In genomic region chr4:4673070-4673469, GRCh38 we compare ENCODE assay signal across 10 cellular contexts.
DNase-seq lines count a peak whose midpoint lies in the region; ATAC-seq and TF ChIP-seq lines count a peak whose summit lies in the region.
"Had no signal": no experiment of that assay in that cellular context is flagged by ENCODE, and none has a peak within 500 bp of the region (broad histone marks: within the 10 kb centered on the region; RNA-seq: fewer than 3 reads in every experiment).

No MANE protein-coding gene starts in this region.

- H3F3A ChIP-seq in neural progenitor cell (ENCODE audit: low read depth), result peaks cover 14% of the 10 kb centered on the region

- no peak for TF ChIP-seq CTCF in neural progenitor cell (IDR thresholded peaks at IDR 0.05)

- H3K27me3 Mint-ChIP-seq in neural progenitor cell (ENCODE audit: insufficient read depth, low read depth) (peaks cover 11% of the 10 kb centered on the region), T-cell (no peaks in the 10 kb centered on the region)
- H3K27me3 Mint-ChIP-seq in naive thymus-derived CD4-positive, alpha-beta T cell, result no peaks in the 10 kb centered on the region

- POLR2A ChIA-PET in naive thymus-derived CD4-positive, alpha-beta T cell (lab: Charles Lee), result no interaction called here
- POLR2A ChIA-PET in T-cell (lab: Charles Lee), result no interaction called here

- intact Hi-C loops in naive thymus-derived CD4-positive, alpha-beta T cell (cut with micrococcal nuclease), result no loop called here

- peaks cover 36% of the 10 kb centered on the region for H3K27me3 ChIP-seq in neural progenitor cell
- H3K27me3 ChIP-seq in naive thymus-derived CD4-positive, alpha-beta T cell (ENCODE audit: control insufficient read depth in 2 of 2, insufficient read depth in 2 of 2, low read length in 2 of 2), result no peaks in the 10 kb centered on the region

- H3K79me2 ChIP-seq in neural progenitor cell (ENCODE audit: low read depth), result no peaks in the 10 kb centered on the region

- no peak overlapping the region for H2AFZ ChIP-seq in neural progenitor cell (replicated peaks)

- no peak overlapping the region for H3K4me2 ChIP-seq in neural progenitor cell

- H3K27ac Mint-ChIP-seq in neural progenitor cell (no peak overlapping the region), T-cell (no peak overlapping the region)
- no peak overlapping the region for H3K27ac Mint-ChIP-seq in naive thymus-derived CD4-positive, alpha-beta T cell
- H3K27ac Mint-ChIP-seq: natural killer cell had no signal

- H3K36me3 Mint-ChIP-seq in neural progenitor cell (no peaks in the 10 kb centered on the region), T-cell (peaks cover 23% of the 10 kb centered on the region)
- H3K36me3 Mint-ChIP-seq in naive thymus-derived CD4-positive, alpha-beta T cell, result peaks cover 0 to 41% (median 23%) of the 10 kb centered on the region in 5 donors
- H3K36me3 Mint-ChIP-seq: natural killer cell had no signal

- H3K9me3 Mint-ChIP-seq in neural progenitor cell (no peaks in the 10 kb centered on the region), T-cell (no peaks in the 10 kb centered on the region)
- H3K9me3 Mint-ChIP-seq in naive thymus-derived CD4-positive, alpha-beta T cell, result no peaks in the 10 kb centered on the region
- H3K9me3 Mint-ChIP-seq: natural killer cell had no signal

- H3K9me3 ChIP-seq in neural progenitor cell (ENCODE audit: low read depth), result no peaks in the 10 kb centered on the region
- no peaks in the 10 kb centered on the region for H3K9me3 ChIP-seq in naive thymus-derived CD4-positive, alpha-beta T cell (ENCODE audit: control insufficient read depth in 2 of 3, low read length in 3 of 3)

- H3K27ac ChIP-seq in neural progenitor cell, result no peak overlapping the region
- H3K27ac ChIP-seq in naive thymus-derived CD4-positive, alpha-beta T cell (ENCODE audit: low read depth, low read length), result no peak overlapping the region

- no peak overlapping the region for H3K4me3 ChIP-seq in neural progenitor cell
- H3K4me3 ChIP-seq in naive thymus-derived CD4-positive, alpha-beta T cell (ENCODE audit: low read length), result no peak overlapping the region

- no peaks in the 10 kb centered on the region for H4K20me1 ChIP-seq in neural progenitor cell (ENCODE audit: low read depth)

- no peak overlapping the region for H3K9ac ChIP-seq in neural progenitor cell

- DNase-seq in DMS 273 (lab: John Stamatoyannopoulos, UW; ENCODE audit: unreplicated experiment) (peak; percentile 32), DMS 273 treated with DMSO at 0.1 percent for 48 hours (lab: John Stamatoyannopoulos, UW) (no peak), NCI-H1048 (lab: John Stamatoyannopoulos, UW) (peak; percentile 81), cerebellar cortex (ENCODE audit: low spot score) (peak; percentile 90), neural progenitor cell (ENCODE audit: low spot score) (peak; percentile 87), NCI-H524 treated with DMSO at 0.1 percent for 48 hours (lab: John Stamatoyannopoulos, UW) (no peak), T-cell (no peak)
- no peak for DNase-seq in naive thymus-derived CD4-positive, alpha-beta T cell
- DNase-seq: natural killer cell; stimulated activated CD4-positive, alpha-beta T cell treated with anti-CD3 and anti-CD28 coated beads, Interleukin-4, amount 100 ng/mL, for 4 hours had no signal

- peaks cover 13% of the 10 kb centered on the region for H3K4me1 ChIP-seq in neural progenitor cell
- no peaks in the 10 kb centered on the region for H3K4me1 ChIP-seq in naive thymus-derived CD4-positive, alpha-beta T cell (ENCODE audit: control insufficient read depth in 2 of 2, insufficient read depth in 2 of 2, low read length in 2 of 2)

- ATAC-seq in naive thymus-derived CD4-positive, alpha-beta T cell, result no peak
- ATAC-seq in T-cell (replicated peaks in 1 of 4), result no peak

- CTCF ChIA-PET in naive thymus-derived CD4-positive, alpha-beta T cell (lab: Charles Lee), result no interaction called here
- CTCF ChIA-PET in T-cell (lab: Charles Lee), result no interaction called here

- no peaks in the 10 kb centered on the region for H3K36me3 ChIP-seq in neural progenitor cell
- no peaks in the 10 kb centered on the region for H3K36me3 ChIP-seq in naive thymus-derived CD4-positive, alpha-beta T cell (ENCODE audit: control insufficient read depth in 2 of 3, insufficient read depth in 3 of 3, low read length in 3 of 3)

- peaks cover 56% of the 10 kb centered on the region for H3K4me1 Mint-ChIP-seq in neural progenitor cell
- peaks cover 0 to 5% (median 0%) of the 10 kb centered on the region in 7 donors for H3K4me1 Mint-ChIP-seq in naive thymus-derived CD4-positive, alpha-beta T cell
- H3K4me1 Mint-ChIP-seq in T-cell, result peaks cover 0 to 1% (median 0%) of the 10 kb centered on the region in 3 donors

- H3K4me3 Mint-ChIP-seq in neural progenitor cell, result no peak overlapping the region
- no peak overlapping the region for H3K4me3 Mint-ChIP-seq in naive thymus-derived CD4-positive, alpha-beta T cell
- H3K4me3 Mint-ChIP-seq in T-cell, result no peak overlapping the region
- H3K4me3 Mint-ChIP-seq: natural killer cell had no signal

Comparison
In these comparisons a context has a peak if more than half of its experiments do, and no peak if none do; other contexts are left out.
1. DNase-seq: peak in DMS 273 (single experiment), NCI-H1048 (single experiment), cerebellar cortex (single experiment) and neural progenitor cell (single experiment); none in DMS 273 treated with DMSO at 0.1 percent for 48 hours (single experiment), NCI-H524 treated with DMSO at 0.1 percent for 48 hours (single experiment), naive thymus-derived CD4-positive, alpha-beta T cell (0 of 9) and T-cell (0 of 34).